12 cellular contexts compared by ENCODE assay signal in the genomic region with DNA sequence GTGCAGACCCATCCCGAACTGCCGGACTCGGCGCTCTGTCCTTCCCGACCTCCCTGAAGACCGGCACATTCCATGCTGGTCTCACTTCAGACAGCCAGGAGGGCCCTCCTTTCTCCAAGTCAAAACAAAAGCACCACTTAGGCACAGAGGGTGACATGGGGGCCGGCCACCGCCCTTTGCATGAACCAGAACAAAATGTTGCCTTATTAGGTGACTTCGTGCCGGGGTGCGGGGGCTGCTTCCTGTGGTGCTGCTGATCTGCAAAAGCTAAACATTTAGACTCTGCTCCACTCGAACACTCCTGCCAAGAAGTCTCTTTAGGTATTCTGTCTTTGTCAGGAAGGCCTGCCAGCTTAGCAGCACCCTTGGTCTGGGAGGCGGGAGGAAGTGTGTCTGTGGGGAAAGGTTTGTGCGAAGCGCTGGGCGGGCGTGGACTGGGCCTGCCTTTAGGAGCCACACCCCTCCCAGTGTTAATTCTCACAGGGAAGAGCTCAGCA.
DNase-seq lines count a peak whose midpoint lies in the region; ATAC-seq and TF ChIP-seq lines count a peak whose summit lies in the region.
"Had no signal": no experiment of that assay in that cellular context is flagged by ENCODE, and none has a peak within 500 bp of the region (broad histone marks: within the 10 kb centered on the region; RNA-seq: fewer than 3 reads in every experiment).

No MANE protein-coding gene starts in this region.

- no peak for TF ChIP-seq EP300 in transverse colon (IDR thresholded peaks at IDR 0.05; ENCODE audit: low read depth)

- ATAC-seq in foreskin keratinocyte (peak; percentile 35), mucosa of descending colon (peak; percentile 80), HG02588 (IDR thresholded peaks at IDR 0.05; ENCODE audit: unreplicated experiment) (no peak), HG03135 (IDR thresholded peaks at IDR 0.05; ENCODE audit: unreplicated experiment) (no peak)

- in situ Hi-C loops in transverse colon (cut with MboI; ENCODE audit: low pct_ligation_motif_present in 1 of 4, low pct_unique_long_range_greater_than_20kb in 1 of 4, low sequenced_read_pairs in 3 of 4) (no loop called here), GM13976 (cut with MboI; ENCODE audit: low sequenced_read_pairs, unreplicated experiment) (no loop called here)

- H3K9me3 ChIP-seq in adipocyte (ENCODE audit: control insufficient read depth, low read length), result no peaks in the 10 kb centered on the region
- H3K9me3 ChIP-seq in mucosa of descending colon, result no peaks in the 10 kb centered on the region
- H3K9me3 ChIP-seq in transverse colon, result no peaks in the 10 kb centered on the region

- TF ChIP-seq POLR2A in transverse colon (IDR thresholded peaks at IDR 0.05), result no peak

- H3K36me3 ChIP-seq in adipocyte (ENCODE audit: control insufficient read depth, insufficient read depth, low read length, severe bottlenecking), result no peaks in the 10 kb centered on the region
- no peaks in the 10 kb centered on the region for H3K36me3 ChIP-seq in mucosa of descending colon (ENCODE audit: low read depth)
- H3K36me3 ChIP-seq in transverse colon, result no peaks in the 10 kb centered on the region

- no peak overlapping the region for H3K27ac ChIP-seq in foreskin keratinocyte
- peak overlapping the region in 3 of 4 donors; percentile 52 to 76 (median 58) for H3K27ac ChIP-seq in transverse colon
- H3K27ac ChIP-seq: SK-N-MC had no signal

- WGBS in transverse colon (ENCODE audit: low coverage in 1 of 2), 2 donors, result 52 to 78% methylated on average over 6 to 16 of the region's 17 CpGs

- DNase-seq in adipocyte (ENCODE audit: low read depth) (no peak), foreskin keratinocyte (no peak), mucosa of descending colon (peak in 2 of 3 donors; percentile 67 to 71), transverse colon (peak; percentile 64), GM13976 (ENCODE audit: low spot score) (no peak), NCI-H2081 (lab: John Stamatoyannopoulos, UW) (no peak)
- DNase-seq: CD4-positive, alpha-beta memory T cell; NCI-H187 treated with DMSO at 0.1 percent for 48 hours; NK-92 treated with Interleukin-12 subunit alpha and Interleukin-12 subunit beta, amount 100 ng/mL, for 24 hours had no signal

- peak overlapping the region; percentile 2 for H3K9ac ChIP-seq in adipocyte (ENCODE audit: low read length)

- no peaks in the 10 kb centered on the region for H3K4me1 ChIP-seq in adipocyte (ENCODE audit: control insufficient read depth, insufficient read depth, low read length)
- H3K4me1 ChIP-seq in foreskin keratinocyte, result no peaks in the 10 kb centered on the region
- peaks cover 3% of the 10 kb centered on the region for H3K4me1 ChIP-seq in mucosa of descending colon (ENCODE audit: low read depth)
- H3K4me1 ChIP-seq in transverse colon, result peaks cover 0 to 5% (median 2%) of the 10 kb centered on the region in 4 donors

- H3K4me3 ChIP-seq in adipocyte (ENCODE audit: low read length) (peak overlapping the region; percentile 34), mucosa of descending colon (no peak overlapping the region), transverse colon (no peak overlapping the region)
- H3K4me3 ChIP-seq: SK-N-MC had no signal

- TF ChIP-seq CTCF in foreskin keratinocyte (conservative IDR thresholded peaks at IDR 0.05), result no peak
- no peak for TF ChIP-seq CTCF in mucosa of descending colon (IDR thresholded peaks at IDR 0.05)
- TF ChIP-seq CTCF in transverse colon (IDR thresholded peaks at IDR 0.05), result no peak
- TF ChIP-seq CTCF in GM13976 (IDR thresholded peaks at IDR 0.05; ENCODE audit: borderline replicate concordance, control extremely low read depth, extremely low read depth, insufficient read depth, missing control alignments), result no peak

- peaks cover 10% of the 10 kb centered on the region for H3K27me3 ChIP-seq in adipocyte (replicated peaks; ENCODE audit: control insufficient read depth, insufficient read depth, low read length)
- no peaks in the 10 kb centered on the region for H3K27me3 ChIP-seq in foreskin keratinocyte
- no peaks in the 10 kb centered on the region for H3K27me3 ChIP-seq in transverse colon

- intact Hi-C loops in mucosa of descending colon (cut with DNase I, micrococcal nuclease), result no loop called here
- intact Hi-C loops in transverse colon (cut with DNase I; ENCODE audit: low total_unique reads), result loop anchor here (10.0 kb wide), 1 partner anchor 60 kb away; no protein-coding TSS in a partner anchor

Comparison
In these comparisons a context has a peak if more than half of its experiments do, and no peak if none do; other contexts are left out.
1. DNase-seq: peak in mucosa of descending colon (2 of 3) and transverse colon (single experiment); none in adipocyte (single experiment), foreskin keratinocyte (0 of 2), GM13976 (single experiment) and NCI-H2081 (0 of 2).
2. ATAC-seq: peak in foreskin keratinocyte (single experiment) and mucosa of descending colon (single experiment); none in HG02588 (single experiment) and HG03135 (single experiment).